14 cellular contexts compared by ENCODE assay signal in the genomic region with DNA sequence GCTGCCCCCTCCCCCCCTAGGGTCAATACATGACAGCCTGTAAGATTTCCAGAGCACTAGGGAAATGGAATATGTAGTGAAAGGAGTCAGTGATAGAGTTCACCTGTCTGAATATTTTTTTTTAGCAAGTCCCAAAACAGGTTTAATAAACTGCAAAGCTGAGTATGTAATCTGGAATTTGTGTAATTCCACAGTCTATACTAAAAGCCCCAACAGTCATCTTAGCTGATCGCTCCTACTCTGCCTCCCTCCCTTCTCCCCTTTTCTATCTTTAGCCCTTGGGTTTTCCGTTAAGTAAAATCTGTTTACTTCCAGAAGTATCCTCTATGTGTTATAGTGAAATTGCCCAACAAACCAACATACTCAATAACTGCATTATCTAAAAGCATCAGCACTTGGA. TPM values are rescaled to one million over a fixed set of nuclear protein-coding genes. Genes with fewer than 3 reads are reported as not detected.
DNase-seq lines count a peak whose midpoint lies in the region; TF ChIP-seq lines count a peak whose summit lies in the region.
"Had no signal": no experiment of that assay in that cellular context is flagged by ENCODE, and none has a peak within 500 bp of the region (broad histone marks: within the 10 kb centered on the region; RNA-seq: fewer than 3 reads in every experiment).

No MANE protein-coding gene starts in this region.

- H3K9me3 ChIP-seq in SJSA1 (replicated peaks) (no peaks in the 10 kb centered on the region), smooth muscle cell (replicated peaks; ENCODE audit: low read depth) (no peaks in the 10 kb centered on the region), WERI-Rb-1 (ENCODE audit: severe bottlenecking) (no peaks in the 10 kb centered on the region)

- H2AFZ ChIP-seq in smooth muscle cell (ENCODE audit: low read depth), result no peak overlapping the region

- H3K4me3 ChIP-seq in SJSA1, result no peak overlapping the region
- no peak overlapping the region for H3K4me3 ChIP-seq in fibroblast of the aortic adventitia (ENCODE audit: low read depth, low read length)
- no peak overlapping the region for H3K4me3 ChIP-seq in smooth muscle cell
- no peak overlapping the region for H3K4me3 ChIP-seq in WERI-Rb-1 (ENCODE audit: low read depth, low read length)

- H3K4me1 ChIP-seq in SJSA1 (replicated peaks), result peaks cover 68% of the 10 kb centered on the region
- peaks cover 15% of the 10 kb centered on the region for H3K4me1 ChIP-seq in smooth muscle cell (ENCODE audit: low read depth)

- no peaks in the 10 kb centered on the region for H3K79me2 ChIP-seq in smooth muscle cell (ENCODE audit: low read depth)

- CTCF ChIA-PET in GM10248 (lab: Yijun Ruan, JAX), result interaction anchor here (1.0 to 2.1 kb wide), 9 partner anchors 9 to 816 kb away, joined by 3 to 13 read pairs (median 4); no protein-coding TSS in a partner anchor

- H3K36me3 ChIP-seq in SJSA1, result peaks cover 11% of the 10 kb centered on the region
- no peaks in the 10 kb centered on the region for H3K36me3 ChIP-seq in smooth muscle cell (ENCODE audit: low read depth)
- no peaks in the 10 kb centered on the region for H3K36me3 ChIP-seq in WERI-Rb-1

- WGBS in smooth muscle cell (ENCODE audit: low lambda C conversion rate), result 5% methylated on average over 2 of the region's 2 CpGs

- peak overlapping the region; percentile 98 for H3K27ac ChIP-seq in SJSA1
- H3K27ac ChIP-seq in smooth muscle cell (ENCODE audit: low read depth), result peak overlapping the region; percentile 59
- H3K27ac ChIP-seq in WERI-Rb-1, result no peak overlapping the region

- peaks cover 7% of the 10 kb centered on the region for H3F3A ChIP-seq in smooth muscle cell (ENCODE audit: low read depth)

- no peaks in the 10 kb centered on the region for H4K20me1 ChIP-seq in smooth muscle cell (ENCODE audit: low read depth)

- TF ChIP-seq CTCF in GM10248 (IDR thresholded peaks at IDR 0.05; ENCODE audit: control extremely low read depth, extremely low read depth, low read depth, missing control alignments) (peak; percentile 19), fibroblast of the aortic adventitia (IDR thresholded peaks at IDR 0.05; ENCODE audit: insufficient read depth, low read length) (no peak), smooth muscle cell (IDR thresholded peaks at IDR 0.05; ENCODE audit: borderline replicate concordance, insufficient read depth, poor library complexity, severe bottlenecking) (no peak), WERI-Rb-1 (IDR thresholded peaks at IDR 0.05; ENCODE audit: low read depth, low read length) (no peak)

- no peak for DNase-seq in GM10248 (ENCODE audit: extremely low spot score)
- DNase-seq in SJSA1 (ENCODE audit: low read depth in 1 of 2, low spot score in 2 of 2), result no peak
- DNase-seq in fibroblast of the aortic adventitia (ENCODE audit: low read depth), result peak; percentile 58
- DNase-seq in smooth muscle cell (lab: John Stamatoyannopoulos, UW; ENCODE audit: unreplicated experiment), result no peak
- no peak for DNase-seq in amniotic stem cell (lab: John Stamatoyannopoulos, UW)
- DNase-seq in WERI-Rb-1, result no peak
- no peak for DNase-seq in iPS-NIHi11 (ENCODE audit: low spot score)
- DNase-seq in DMS79 treated with DMSO at 0.1 percent for 48 hours (lab: John Stamatoyannopoulos, UW), result no peak
- DNase-seq: activated T-cell treated with anti-CD3 and anti-CD28 coated beads for 4 hours; foreskin melanocyte; naive B cell; stimulated activated naive CD4-positive, alpha-beta T cell; T-cell had no signal

- H3K27me3 ChIP-seq in SJSA1 (replicated peaks) (no peaks in the 10 kb centered on the region), smooth muscle cell (ENCODE audit: low read depth) (peaks cover 18% of the 10 kb centered on the region), WERI-Rb-1 (ENCODE audit: insufficient read depth, low read depth, severe bottlenecking) (peaks cover 18% of the 10 kb centered on the region)

- H3K4me2 ChIP-seq in smooth muscle cell, result peak overlapping the region; percentile 98

- POLR2A ChIA-PET in GM10248 (lab: Yijun Ruan, JAX), result no interaction called here

- no peak overlapping the region for H3K9ac ChIP-seq in smooth muscle cell (ENCODE audit: low read depth)

RNA-seq across cellular contexts. Expression of a gene that starts 3.5 kb away (rescaled TPM):
- 60.7 and 62.5 TPM in 2 replicates for total RNA-seq in SJSA1 (2014; rRNA removed; shearing (Covaris generic))
- total RNA-seq in fibroblast of the aortic adventitia (ENCODE audit: low replicate concordance), result 55.7 and 58.0 TPM in 2 replicates
- total RNA-seq in smooth muscle cell, result 12.5 and 32.2 TPM in 2 replicates
- 10.8 and 12.1 TPM in 2 replicates for polyA plus RNA-seq in smooth muscle cell
- total RNA-seq: CD4-positive, CD25-positive, alpha-beta regulatory T cell; T-cell had no signal
- polyA plus RNA-seq: CD4-positive, CD25-positive, alpha-beta regulatory T cell had no signal
